Comparison of ENCODE assay signal across 7 cellular contexts in genomic region chr20:51022227-51022802, GRCh38. TPM values are rescaled to one million over a fixed set of nuclear protein-coding genes. Genes with fewer than 3 reads are reported as not detected.
A peak's percentile ranks its signal among the peaks of the same experiment; 100 is the strongest.
DNase-seq lines count a peak whose midpoint lies in the region; ATAC-seq and TF ChIP-seq lines count a peak whose summit lies in the region.

No MANE protein-coding gene starts in this region.

- no peaks in the 10 kb centered on the region for H3K36me3 Mint-ChIP-seq in HFFc6 (ENCODE audit: low read depth)
- no peaks in the 10 kb centered on the region for H3K36me3 Mint-ChIP-seq in activated naive CD8-positive, alpha-beta T cell treated with anti-CD3 and anti-CD28 coated beads, Interleukin-2, amount 50 U/mL, for 24 hours (ENCODE audit: low read depth)
- no peaks in the 10 kb centered on the region for H3K36me3 Mint-ChIP-seq in stimulated activated effector memory CD8-positive, alpha-beta T cell treated with anti-CD3 and anti-CD28 coated beads, Interleukin-12 subunit alpha, Interleukin-12 subunit beta, amount 100 ng/mL, for 72 hours

- no peak overlapping the region for H3K27ac ChIP-seq in iPS-20b (ENCODE audit: low read length)

- H3K27me3 Mint-ChIP-seq in HFFc6 (ENCODE audit: insufficient read depth): peaks cover 12% of the 10 kb centered on the region
- H3K27me3 Mint-ChIP-seq in activated naive CD8-positive, alpha-beta T cell treated with anti-CD3 and anti-CD28 coated beads, Interleukin-2, amount 50 U/mL, for 24 hours: peaks cover 64% of the 10 kb centered on the region

- peaks cover 57% of the 10 kb centered on the region for H3K27me3 ChIP-seq in iPS-20b (ENCODE audit: insufficient read depth, low read length)

- H3K36me3 ChIP-seq in iPS-20b (ENCODE audit: insufficient read depth, low read depth, low read length): no peaks in the 10 kb centered on the region

- peaks cover 15% of the 10 kb centered on the region for H3K4me1 Mint-ChIP-seq in HFFc6 (ENCODE audit: low read depth)
- H3K4me1 Mint-ChIP-seq in activated naive CD8-positive, alpha-beta T cell treated with anti-CD3 and anti-CD28 coated beads, Interleukin-2, amount 50 U/mL, for 24 hours: peaks cover 8% of the 10 kb centered on the region
- peaks cover 10% of the 10 kb centered on the region for H3K4me1 Mint-ChIP-seq in stimulated activated effector memory CD8-positive, alpha-beta T cell treated with anti-CD3 and anti-CD28 coated beads, Interleukin-12 subunit alpha, Interleukin-12 subunit beta, amount 100 ng/mL, for 72 hours

- peak overlapping the region; percentile 66; the same call in 1 of the 2 replicates for H3K9ac ChIP-seq in iPS-20b (ENCODE audit: low read depth, low read length)

- peak overlapping the region; percentile 69 for H3K4me3 Mint-ChIP-seq in HFFc6
- peak overlapping the region; percentile 78 for H3K4me3 Mint-ChIP-seq in activated naive CD8-positive, alpha-beta T cell treated with anti-CD3 and anti-CD28 coated beads, Interleukin-2, amount 50 U/mL, for 24 hours
- H3K4me3 Mint-ChIP-seq in stimulated activated effector memory CD8-positive, alpha-beta T cell treated with anti-CD3 and anti-CD28 coated beads, Interleukin-12 subunit alpha, Interleukin-12 subunit beta, amount 100 ng/mL, for 72 hours: peak overlapping the region; percentile 5

- ATAC-seq in activated naive CD8-positive, alpha-beta T cell treated with anti-CD3 and anti-CD28 coated beads, Interleukin-2, amount 50 U/mL, for 24 hours: no peak
- ATAC-seq in stimulated activated effector memory CD8-positive, alpha-beta T cell treated with anti-CD3 and anti-CD28 coated beads, Interleukin-12 subunit alpha, Interleukin-12 subunit beta, amount 100 ng/mL, for 72 hours: no peak

- TF ChIP-seq CTCF in HFFc6 (IDR thresholded peaks at IDR 0.05): no peak

- DNase-seq in HFFc6: no peak
- no peak for DNase-seq in activated naive CD8-positive, alpha-beta T cell treated with anti-CD3 and anti-CD28 coated beads, Interleukin-2, amount 50 U/mL, for 24 hours
- DNase-seq in stimulated activated effector memory CD8-positive, alpha-beta T cell treated with anti-CD3 and anti-CD28 coated beads, Interleukin-12 subunit alpha, Interleukin-12 subunit beta, amount 100 ng/mL, for 72 hours (ENCODE audit: low spot score in 2 of 2): no peak
- DNase-seq in HK-2 (ENCODE audit: unreplicated experiment): no peak
- no peak for DNase-seq in GM03348 (ENCODE audit: low spot score)
- no peak for DNase-seq in SKM-1 (lab: John Stamatoyannopoulos, UW; ENCODE audit: unreplicated experiment)

- H3K27ac Mint-ChIP-seq in HFFc6: no peak overlapping the region
- H3K27ac Mint-ChIP-seq in activated naive CD8-positive, alpha-beta T cell treated with anti-CD3 and anti-CD28 coated beads, Interleukin-2, amount 50 U/mL, for 24 hours: no peak overlapping the region
- no peak overlapping the region for H3K27ac Mint-ChIP-seq in stimulated activated effector memory CD8-positive, alpha-beta T cell treated with anti-CD3 and anti-CD28 coated beads, Interleukin-12 subunit alpha, Interleukin-12 subunit beta, amount 100 ng/mL, for 72 hours

- no peaks in the 10 kb centered on the region for H3K9me3 ChIP-seq in iPS-20b (ENCODE audit: insufficient read depth, low read depth, low read length)

- no peaks in the 10 kb centered on the region for H3K9me3 Mint-ChIP-seq in HFFc6
- H3K9me3 Mint-ChIP-seq in activated naive CD8-positive, alpha-beta T cell treated with anti-CD3 and anti-CD28 coated beads, Interleukin-2, amount 50 U/mL, for 24 hours: no peaks in the 10 kb centered on the region
- no peaks in the 10 kb centered on the region for H3K9me3 Mint-ChIP-seq in stimulated activated effector memory CD8-positive, alpha-beta T cell treated with anti-CD3 and anti-CD28 coated beads, Interleukin-12 subunit alpha, Interleukin-12 subunit beta, amount 100 ng/mL, for 72 hours

- peaks cover 22% of the 10 kb centered on the region for H3K4me1 ChIP-seq in iPS-20b (ENCODE audit: insufficient read depth, low read length)

- peak overlapping the region; percentile 64 for H3K4me3 ChIP-seq in iPS-20b (ENCODE audit: low read length)

RNA-seq across cellular contexts. Expression of gene KCNG1, which starts 0.6 kb away (rescaled TPM):
- 1 to 10 TPM; 3.0 to 5.4 (median 3.5) TPM for total RNA-seq in HFFc6 (2021; fragmentation: NEBNext Ultra II Directional; extraction: Animal tissue kit (Norgen Biotek cat#: 25700))

Comparison
In these comparisons a context has a peak if more than half of its experiments do, and no peak if none do; other contexts are left out.
1. H3K4me3 Mint-ChIP-seq: peak in every context shown above with its lines; median percentile 78 in activated naive CD8-positive, alpha-beta T cell treated with anti-CD3 and anti-CD28 coated beads, Interleukin-2, amount 50 U/mL, for 24 hours; 69 in HFFc6; 5 in stimulated activated effector memory CD8-positive, alpha-beta T cell treated with anti-CD3 and anti-CD28 coated beads, Interleukin-12 subunit alpha, Interleukin-12 subunit beta, amount 100 ng/mL, for 72 hours.